22 cellular contexts compared by ENCODE assay signal in genomic region chr15:36498922-36499321, GRCh38.
A peak's percentile ranks its signal among the peaks of the same experiment; 100 is the strongest.
DNase-seq lines count a peak whose midpoint lies in the region; ATAC-seq and TF ChIP-seq lines count a peak whose summit lies in the region.
"Had no signal": no experiment of that assay in that cellular context is flagged by ENCODE, and none has a peak within 500 bp of the region (broad histone marks: within the 10 kb centered on the region; RNA-seq: fewer than 3 reads in every experiment).

No MANE protein-coding gene starts in this region.

- no peaks in the 10 kb centered on the region for H3K9me3 Mint-ChIP-seq in MCF 10A (ENCODE audit: unreplicated experiment)
- H3K9me3 Mint-ChIP-seq: CD4-positive, alpha-beta T cell had no signal

- in situ Hi-C loops in mammary epithelial cell (cut with MboI; ENCODE audit: low sequenced_read_pairs in 2 of 2): no loop called here

- H3F3A ChIP-seq in PC-3 (ENCODE audit: low read length, unreplicated experiment): no peaks in the 10 kb centered on the region
- H3F3A ChIP-seq in smooth muscle cell (ENCODE audit: low read depth): no peaks in the 10 kb centered on the region

- POLR2A ChIA-PET in MCF 10A (lab: Yijun Ruan, JAX) (interaction anchor here (0.7 kb wide), 1 partner anchor 81 kb away, joined by 3 read pairs; the partner anchor contains the start of gene CDIN1), PC-3 (lab: Charles Lee; ENCODE audit: unreplicated experiment) (interaction anchor here (0.5 kb wide), 1 partner anchor 13 kb away, joined by 8 read pairs; no protein-coding TSS in a partner anchor)

- H4K20me1 ChIP-seq in mammary epithelial cell (ENCODE audit: insufficient read depth, low read length) (no peaks in the 10 kb centered on the region), PC-3 (ENCODE audit: low read length) (no peaks in the 10 kb centered on the region), smooth muscle cell (ENCODE audit: low read depth) (no peaks in the 10 kb centered on the region)
- H4K20me1 ChIP-seq: BLaER1 treated with 17β-estradiol and CSF1 and Interleukin-3, amounts not matched to agents 10 nM and 100 nM had no signal

- peak; percentile 74 for ATAC-seq in PC-3

- DNase-seq in mammary epithelial cell (no peak), MCF 10A (ENCODE audit: unreplicated experiment) (no peak), PC-3 (peak; percentile 37), left kidney (ENCODE audit: low read depth, low spot score) (peak; percentile 75), smooth muscle cell (lab: John Stamatoyannopoulos, UW; ENCODE audit: unreplicated experiment) (no peak), tibial artery (no peak), NCI-H1417 (lab: John Stamatoyannopoulos, UW) (no peak), NCI-H1930 (lab: John Stamatoyannopoulos, UW) (no peak)
- DNase-seq: CD4-positive, alpha-beta T cell; H7; NCI-H1105; NCI-H146; NCI-H2029 treated with DMSO at 0.1 percent for 48 hours; NCI-H526; NCI-H82; NK-92 treated with Interleukin-12 subunit alpha and Interleukin-12 subunit beta, amount 100 ng/mL, for 24 hours; PC-9; Right ventricle myocardium superior; RPMI8226 had no signal

- no peaks in the 10 kb centered on the region for H3K4me1 Mint-ChIP-seq in MCF 10A (ENCODE audit: insufficient read depth, unreplicated experiment)

- TF ChIP-seq CTCF in mammary epithelial cell (conservative IDR thresholded peaks at IDR 0.05 in 1 of 2, IDR thresholded peaks at IDR 0.05 in 1 of 2; ENCODE audit: extremely low read depth in 1 of 2, insufficient read depth in 1 of 2, low read depth in 1 of 2, low read length in 2 of 2): no peak
- TF ChIP-seq CTCF in MCF 10A (IDR thresholded peaks at IDR 0.05; ENCODE audit: unreplicated experiment): no peak
- TF ChIP-seq CTCF in PC-3 (conservative IDR thresholded peaks at IDR 0.05; ENCODE audit: low read depth, low read length): no peak
- TF ChIP-seq CTCF in smooth muscle cell (IDR thresholded peaks at IDR 0.05; ENCODE audit: borderline replicate concordance, insufficient read depth, poor library complexity, severe bottlenecking): no peak
- TF ChIP-seq CTCF in tibial artery (IDR thresholded peaks at IDR 0.05): no peak

- WGBS in mammary epithelial cell (ENCODE audit: low coverage, missing lambda C conversion rate): 94% methylated on average over 2 of the region's 2 CpGs
- 39% methylated on average over 2 of the region's 2 CpGs for WGBS in smooth muscle cell (ENCODE audit: low lambda C conversion rate)

- no peaks in the 10 kb centered on the region for H3K9me2 ChIP-seq in PC-3 (replicated peaks; ENCODE audit: low read length)

- no peak overlapping the region for H3K27ac Mint-ChIP-seq in MCF 10A (ENCODE audit: low read depth, unreplicated experiment)
- H3K27ac Mint-ChIP-seq: CD4-positive, alpha-beta T cell; IgD-negative memory B cell had no signal

- CTCF ChIA-PET in mammary epithelial cell (lab: Charles Lee; ENCODE audit: low non-redundant PET): interaction anchor here (0.6 kb wide), 1 partner anchor 72 kb away, joined by 3 read pairs; no protein-coding TSS in a partner anchor
- CTCF ChIA-PET in MCF 10A (lab: Yijun Ruan, JAX): interaction anchor here (0.8 to 1.1 kb wide), 6 partner anchors 10 to 747 kb away, joined by 3 to 4 read pairs (median 4); no protein-coding TSS in a partner anchor
- CTCF ChIA-PET in PC-3 (lab: Charles Lee): interaction anchor here (1.0 kb wide), 1 partner anchor 71 kb away, joined by 3 read pairs; no protein-coding TSS in a partner anchor

- dilution Hi-C loops in mammary epithelial cell (cut with HindIII; ENCODE audit: low sequenced_read_pairs): no loop called here

- H3K4me1 ChIP-seq in mammary epithelial cell (ENCODE audit: insufficient read depth, low read length): no peaks in the 10 kb centered on the region
- peaks cover 39% of the 10 kb centered on the region for H3K4me1 ChIP-seq in PC-3 (ENCODE audit: insufficient read depth, low read length)
- peaks cover 3% of the 10 kb centered on the region for H3K4me1 ChIP-seq in smooth muscle cell (ENCODE audit: low read depth)
- peaks cover 0 to 30% (median 5%) of the 10 kb centered on the region in 4 donors for H3K4me1 ChIP-seq in tibial artery
- H3K4me1 ChIP-seq: BLaER1 treated with 17β-estradiol and CSF1 and Interleukin-3, amounts not matched to agents 10 nM and 100 nM had no signal

- H3K4me2 ChIP-seq in mammary epithelial cell (ENCODE audit: insufficient read depth, low read depth, low read length) (no peak overlapping the region), PC-3 (ENCODE audit: low read length) (peak overlapping the region; percentile 73), smooth muscle cell (peak overlapping the region; percentile 53)
- H3K4me2 ChIP-seq: BLaER1 treated with 17β-estradiol and CSF1 and Interleukin-3, amounts not matched to agents 10 nM and 100 nM; PC-9 had no signal

- peaks cover 19% of the 10 kb centered on the region for H3K27me3 Mint-ChIP-seq in MCF 10A (ENCODE audit: insufficient read depth, unreplicated experiment)

- H3K4me3 ChIP-seq in mammary epithelial cell (replicated peaks in 1 of 3; ENCODE audit: insufficient read depth in 1 of 3, low read depth in 2 of 3, low read length in 3 of 3): no peak overlapping the region
- peak overlapping the region; percentile 54 for H3K4me3 ChIP-seq in PC-3 (ENCODE audit: low read length)
- no peak overlapping the region for H3K4me3 ChIP-seq in smooth muscle cell
- no peak overlapping the region for H3K4me3 ChIP-seq in tibial artery
- H3K4me3 ChIP-seq: BLaER1 treated with 17β-estradiol and CSF1 and Interleukin-3, amounts not matched to agents 10 nM and 100 nM; PC-9 had no signal

- H3K79me2 ChIP-seq in mammary epithelial cell (ENCODE audit: insufficient read depth, low read length) (no peaks in the 10 kb centered on the region), PC-3 (ENCODE audit: low read length) (no peaks in the 10 kb centered on the region), smooth muscle cell (ENCODE audit: low read depth) (no peaks in the 10 kb centered on the region)

- H2AFZ ChIP-seq in mammary epithelial cell (ENCODE audit: low read depth, low read length): peak overlapping the region; percentile 27
- peak overlapping the region; percentile 70 for H2AFZ ChIP-seq in PC-3 (ENCODE audit: low read length)
- peak overlapping the region; percentile 85 for H2AFZ ChIP-seq in smooth muscle cell (ENCODE audit: low read depth)

- H3K4me3 Mint-ChIP-seq in MCF 10A (ENCODE audit: unreplicated experiment): no peak overlapping the region
- H3K4me3 Mint-ChIP-seq: CD4-positive, alpha-beta T cell; IgD-negative memory B cell had no signal

- H3K27ac ChIP-seq in mammary epithelial cell (ENCODE audit: insufficient read depth, low read depth, low read length) (no peak overlapping the region), PC-3 (ENCODE audit: low read length) (no peak overlapping the region), smooth muscle cell (ENCODE audit: low read depth) (peak overlapping the region; percentile 34), tibial artery (no peak overlapping the region)
- H3K27ac ChIP-seq: 22Rv1; BLaER1 treated with 17β-estradiol and CSF1 and Interleukin-3, amounts not matched to agents 10 nM and 100 nM; PC-9 had no signal

- no peaks in the 10 kb centered on the region for H3K36me3 Mint-ChIP-seq in MCF 10A (ENCODE audit: insufficient read depth, unreplicated experiment)
- H3K36me3 Mint-ChIP-seq: IgD-negative memory B cell had no signal

- H3K36me3 ChIP-seq in mammary epithelial cell (ENCODE audit: insufficient read depth, low read length) (no peaks in the 10 kb centered on the region), PC-3 (ENCODE audit: low read depth, low read length) (no peaks in the 10 kb centered on the region), smooth muscle cell (ENCODE audit: low read depth) (no peaks in the 10 kb centered on the region), tibial artery (no peaks in the 10 kb centered on the region)
- H3K36me3 ChIP-seq: BLaER1 treated with 17β-estradiol and CSF1 and Interleukin-3, amounts not matched to agents 10 nM and 100 nM had no signal

- H3K27me3 ChIP-seq in mammary epithelial cell (ENCODE audit: insufficient read depth, low read length) (no peaks in the 10 kb centered on the region), PC-3 (ENCODE audit: low read length) (no peaks in the 10 kb centered on the region), smooth muscle cell (ENCODE audit: low read depth) (no peaks in the 10 kb centered on the region), tibial artery (no peaks in the 10 kb centered on the region)
- H3K27me3 ChIP-seq: BLaER1 treated with 17β-estradiol and CSF1 and Interleukin-3, amounts not matched to agents 10 nM and 100 nM had no signal

- H3K9me3 ChIP-seq in mammary epithelial cell (replicated peaks; ENCODE audit: insufficient read depth, low read length) (no peaks in the 10 kb centered on the region), PC-3 (ENCODE audit: low read length) (no peaks in the 10 kb centered on the region), smooth muscle cell (replicated peaks; ENCODE audit: low read depth) (no peaks in the 10 kb centered on the region), tibial artery (no peaks in the 10 kb centered on the region)
- H3K9me3 ChIP-seq: BLaER1 treated with 17β-estradiol and CSF1 and Interleukin-3, amounts not matched to agents 10 nM and 100 nM had no signal

- H3K9ac ChIP-seq in mammary epithelial cell (ENCODE audit: insufficient read depth, low read length) (no peak overlapping the region), PC-3 (ENCODE audit: low read length) (no peak overlapping the region), smooth muscle cell (ENCODE audit: low read depth) (no peak overlapping the region)
- H3K9ac ChIP-seq: BLaER1 treated with 17β-estradiol and CSF1 and Interleukin-3, amounts not matched to agents 10 nM and 100 nM had no signal

- BruUV-seq in mammary epithelial cell (replicated peaks; lab: Mats Ljungman, UMichigan) (no TSS peak), MCF 10A (replicated peaks; lab: Mats Ljungman, UMichigan) (no TSS peak), PC-3 (replicated peaks; lab: Mats Ljungman, UMichigan) (no TSS peak)

- intact Hi-C loops in mammary epithelial cell (cut with micrococcal nuclease) (no loop called here), MCF 10A (cut with micrococcal nuclease) (loop anchor here (10.0 kb wide), 1 partner anchor 146 kb away; no protein-coding TSS in a partner anchor), PC-3 (cut with micrococcal nuclease) (loop anchor here (2.0 to 5.0 kb wide), 6 partner anchors 127 to 747 kb away; no protein-coding TSS in a partner anchor), tibial artery (cut with DNase I; ENCODE audit: low total_unique reads) (no loop called here)

Comparison
In these comparisons a context has a peak if more than half of its experiments do, and no peak if none do; other contexts are left out.
1. intact Hi-C loops: an anchor here in MCF 10A (10.0 kb wide) and PC-3 (2.0 to 5.0 kb wide); none called in mammary epithelial cell and tibial artery.
2. DNase-seq: peak in PC-3 (single experiment) and left kidney (single experiment); none in mammary epithelial cell (single experiment), MCF 10A (single experiment), smooth muscle cell (single experiment), tibial artery (0 of 2), NCI-H1417 (0 of 3) and NCI-H1930 (0 of 2).
3. H2AFZ ChIP-seq: peak in every context shown above with its lines; median percentile 85 in smooth muscle cell; 70 in PC-3; 27 in mammary epithelial cell.